Comparison of ENCODE assay signal across 3 cellular contexts in genomic region chr3:184160456-184160855, GRCh38.
TF ChIP-seq lines count a peak whose summit lies in the region.

No MANE protein-coding gene starts in this region.

TF ChIP-seq in SK-N-SH, 30 proteins besides CTCF, POLR2A, EP300 and RAD21 (continued from another document):
- TF ChIP-seq USF2 (IDR thresholded peaks at IDR 0.05; ENCODE audit: borderline replicate concordance, low read depth, low read length) (no peak), MEF2A (IDR thresholded peaks at IDR 0.05; ENCODE audit: borderline replicate concordance, low read depth) (no peak), TEAD4 (IDR thresholded peaks at IDR 0.05; ENCODE audit: borderline replicate concordance, insufficient read depth) (no peak)

TF ChIP-seq in SK-N-SH treated with all-trans-retinoic acid at 6 μM for 48 hours, 23 proteins besides CTCF, POLR2A, EP300 and RAD21:
- TF ChIP-seq TSHZ2 (CRISPR knock-in tag; IDR thresholded peaks at IDR 0.05) = no peak
- TF ChIP-seq CSRNP3 (CRISPR knock-in tag; IDR thresholded peaks at IDR 0.05) = no peak
- TF ChIP-seq ZNF8 (CRISPR knock-in tag; IDR thresholded peaks at IDR 0.05) = no peak
- TF ChIP-seq BACH2 (CRISPR knock-in tag; IDR thresholded peaks at IDR 0.05; ENCODE audit: borderline replicate concordance) = no peak
- no peak for TF ChIP-seq ARNTL (CRISPR knock-in tag; IDR thresholded peaks at IDR 0.05; ENCODE audit: borderline replicate concordance, low read depth)
- TF ChIP-seq CSDC2 (CRISPR knock-in tag; IDR thresholded peaks at IDR 0.05) = no peak
- TF ChIP-seq TCF4 (CRISPR knock-in tag; IDR thresholded peaks at IDR 0.05; ENCODE audit: borderline replicate concordance) = no peak
- no peak for TF ChIP-seq SNAI2 (CRISPR knock-in tag; IDR thresholded peaks at IDR 0.05)
- TF ChIP-seq ZC3H10 (CRISPR knock-in tag; IDR thresholded peaks at IDR 0.05) = no peak
- no peak for TF ChIP-seq ZNF565 (CRISPR knock-in tag; conservative IDR thresholded peaks at IDR 0.05; ENCODE audit: low read depth)
- TF ChIP-seq TOX (CRISPR knock-in tag; IDR thresholded peaks at IDR 0.05; ENCODE audit: borderline replicate concordance) = no peak
- no peak for TF ChIP-seq GLIS3 (CRISPR knock-in tag; IDR thresholded peaks at IDR 0.05)
- no peak for TF ChIP-seq CREB5 (CRISPR knock-in tag; IDR thresholded peaks at IDR 0.05; ENCODE audit: low read depth)
- no peak for TF ChIP-seq ISL1 (CRISPR knock-in tag; IDR thresholded peaks at IDR 0.05)

TF ChIP-seq in WTC11, 78 proteins besides CTCF, POLR2A, EP300 and RAD21 (continued from another document):
- TF ChIP-seq HMGXB4 (CRISPR knock-in tag; IDR thresholded peaks at IDR 0.05) = no peak
- no peak for TF ChIP-seq SMAD4 (CRISPR knock-in tag; IDR thresholded peaks at IDR 0.05)
- TF ChIP-seq E2F4 (CRISPR knock-in tag; IDR thresholded peaks at IDR 0.05; ENCODE audit: borderline replicate concordance, low read depth) = no peak
- TF ChIP-seq SMAD3 (CRISPR knock-in tag; IDR thresholded peaks at IDR 0.05; ENCODE audit: borderline replicate concordance) = no peak
- TF ChIP-seq RELA (CRISPR knock-in tag; IDR thresholded peaks at IDR 0.05; ENCODE audit: borderline replicate concordance) = no peak
- no peak for TF ChIP-seq GRHL2 (CRISPR knock-in tag; IDR thresholded peaks at IDR 0.05; ENCODE audit: insufficient replicate concordance, severe bottlenecking)
- no peak for TF ChIP-seq SOX15 (CRISPR knock-in tag; IDR thresholded peaks at IDR 0.05)
- no peak for TF ChIP-seq STAT6 (CRISPR knock-in tag; conservative IDR thresholded peaks at IDR 0.05; ENCODE audit: low read depth)
